1 cellular context compared by ENCODE assay signal in the genomic region with DNA sequence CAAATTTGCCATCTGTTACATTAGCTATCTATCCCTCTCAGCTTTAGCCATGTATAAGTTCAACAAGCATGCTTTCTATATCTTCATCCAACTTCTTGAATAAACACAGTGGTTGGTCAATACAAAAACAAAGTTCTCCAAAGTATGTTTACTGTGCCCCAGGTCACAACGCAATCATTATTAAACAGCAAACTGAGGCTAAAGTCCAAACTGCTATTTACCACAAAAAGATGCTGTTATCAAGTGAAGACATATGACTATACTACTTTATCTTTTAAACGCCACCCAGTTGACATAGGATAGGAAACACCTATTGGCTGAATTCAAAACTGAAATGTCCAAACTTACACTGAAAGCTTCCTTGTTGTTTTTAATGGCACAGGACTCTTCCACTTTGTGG.
A peak's percentile ranks its signal among the peaks of the same experiment; 100 is the strongest.
TF ChIP-seq lines count a peak whose summit lies in the region.

No MANE protein-coding gene starts in this region.

TF ChIP-seq in HepG2, 621 proteins besides CTCF, POLR2A, EP300 and RAD21 (continued from another document):
- TF ChIP-seq NFAT5 (CRISPR knock-in tag; IDR thresholded peaks at IDR 0.05): no peak
- TF ChIP-seq, protein P1, sequence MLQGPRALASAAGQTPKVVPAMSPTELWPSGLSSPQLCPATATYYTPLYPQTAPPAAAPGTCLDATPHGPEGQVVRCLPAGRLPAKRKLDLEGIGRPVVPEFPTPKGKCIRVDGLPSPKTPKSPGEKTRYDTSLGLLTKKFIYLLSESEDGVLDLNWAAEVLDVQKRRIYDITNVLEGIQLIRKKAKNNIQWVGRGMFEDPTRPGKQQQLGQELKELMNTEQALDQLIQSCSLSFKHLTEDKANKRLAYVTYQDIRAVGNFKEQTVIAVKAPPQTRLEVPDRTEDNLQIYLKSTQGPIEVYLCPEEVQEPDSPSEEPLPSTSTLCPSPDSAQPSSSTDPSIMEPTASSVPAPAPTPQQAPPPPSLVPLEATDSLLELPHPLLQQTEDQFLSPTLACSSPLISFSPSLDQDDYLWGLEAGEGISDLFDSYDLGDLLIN (CRISPR knock-in tag; IDR thresholded peaks at IDR 0.05; ENCODE audit: borderline replicate concordance): no peak
- TF ChIP-seq ZNF317 (CRISPR knock-in tag; IDR thresholded peaks at IDR 0.05): 0 out of 2 replicates have a peak, but pooled peaks have one; percentile 28
- no peak for TF ChIP-seq KAT7 (CRISPR knock-in tag; IDR thresholded peaks at IDR 0.05; ENCODE audit: borderline replicate concordance)
- no peak for TF ChIP-seq ZNF589 (CRISPR knock-in tag; conservative IDR thresholded peaks at IDR 0.05)
- no peak for TF ChIP-seq ZNF674 (CRISPR knock-in tag; IDR thresholded peaks at IDR 0.05; ENCODE audit: low read depth)
- TF ChIP-seq, protein P2, sequence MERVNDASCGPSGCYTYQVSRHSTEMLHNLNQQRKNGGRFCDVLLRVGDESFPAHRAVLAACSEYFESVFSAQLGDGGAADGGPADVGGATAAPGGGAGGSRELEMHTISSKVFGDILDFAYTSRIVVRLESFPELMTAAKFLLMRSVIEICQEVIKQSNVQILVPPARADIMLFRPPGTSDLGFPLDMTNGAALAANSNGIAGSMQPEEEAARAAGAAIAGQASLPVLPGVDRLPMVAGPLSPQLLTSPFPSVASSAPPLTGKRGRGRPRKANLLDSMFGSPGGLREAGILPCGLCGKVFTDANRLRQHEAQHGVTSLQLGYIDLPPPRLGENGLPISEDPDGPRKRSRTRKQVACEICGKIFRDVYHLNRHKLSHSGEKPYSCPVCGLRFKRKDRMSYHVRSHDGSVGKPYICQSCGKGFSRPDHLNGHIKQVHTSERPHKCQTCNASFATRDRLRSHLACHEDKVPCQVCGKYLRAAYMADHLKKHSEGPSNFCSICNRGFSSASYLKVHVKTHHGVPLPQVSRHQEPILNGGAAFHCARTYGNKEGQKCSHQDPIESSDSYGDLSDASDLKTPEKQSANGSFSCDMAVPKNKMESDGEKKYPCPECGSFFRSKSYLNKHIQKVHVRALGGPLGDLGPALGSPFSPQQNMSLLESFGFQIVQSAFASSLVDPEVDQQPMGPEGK (CRISPR knock-in tag; IDR thresholded peaks at IDR 0.05): peak; percentile 21; the same call in 1 of the 2 replicates
- TF ChIP-seq, protein P3, sequence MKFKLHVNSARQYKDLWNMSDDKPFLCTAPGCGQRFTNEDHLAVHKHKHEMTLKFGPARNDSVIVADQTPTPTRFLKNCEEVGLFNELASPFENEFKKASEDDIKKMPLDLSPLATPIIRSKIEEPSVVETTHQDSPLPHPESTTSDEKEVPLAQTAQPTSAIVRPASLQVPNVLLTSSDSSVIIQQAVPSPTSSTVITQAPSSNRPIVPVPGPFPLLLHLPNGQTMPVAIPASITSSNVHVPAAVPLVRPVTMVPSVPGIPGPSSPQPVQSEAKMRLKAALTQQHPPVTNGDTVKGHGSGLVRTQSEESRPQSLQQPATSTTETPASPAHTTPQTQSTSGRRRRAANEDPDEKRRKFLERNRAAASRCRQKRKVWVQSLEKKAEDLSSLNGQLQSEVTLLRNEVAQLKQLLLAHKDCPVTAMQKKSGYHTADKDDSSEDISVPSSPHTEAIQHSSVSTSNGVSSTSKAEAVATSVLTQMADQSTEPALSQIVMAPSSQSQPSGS (CRISPR knock-in tag; IDR thresholded peaks at IDR 0.05): peak; percentile 79; the same call in 1 of the 2 replicates
- peak; percentile 71 for TF ChIP-seq ZNF614 (CRISPR knock-in tag; IDR thresholded peaks at IDR 0.05; ENCODE audit: borderline replicate concordance)
- no peak for TF ChIP-seq SRF (IDR thresholded peaks at IDR 0.05; ENCODE audit: low read depth, low read length)
- TF ChIP-seq, protein P4, sequence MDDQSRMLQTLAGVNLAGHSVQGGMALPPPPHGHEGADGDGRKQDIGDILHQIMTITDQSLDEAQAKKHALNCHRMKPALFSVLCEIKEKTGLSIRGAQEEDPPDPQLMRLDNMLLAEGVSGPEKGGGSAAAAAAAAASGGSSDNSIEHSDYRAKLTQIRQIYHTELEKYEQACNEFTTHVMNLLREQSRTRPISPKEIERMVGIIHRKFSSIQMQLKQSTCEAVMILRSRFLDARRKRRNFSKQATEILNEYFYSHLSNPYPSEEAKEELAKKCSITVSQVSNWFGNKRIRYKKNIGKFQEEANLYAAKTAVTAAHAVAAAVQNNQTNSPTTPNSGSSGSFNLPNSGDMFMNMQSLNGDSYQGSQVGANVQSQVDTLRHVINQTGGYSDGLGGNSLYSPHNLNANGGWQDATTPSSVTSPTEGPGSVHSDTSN (CRISPR knock-in tag; IDR thresholded peaks at IDR 0.05; ENCODE audit: borderline replicate concordance): no peak
- TF ChIP-seq ZNF792 (CRISPR knock-in tag; IDR thresholded peaks at IDR 0.05): no peak; the same call in 1 of the 2 replicates
- TF ChIP-seq ZBTB34 (CRISPR knock-in tag; IDR thresholded peaks at IDR 0.05): no peak
